ENCODE assay signal across 24 cellular contexts in genomic region chr10:110346914-110347313, GRCh38.
"Had no signal": no experiment of that assay in that cellular context is flagged by ENCODE, and none has a peak within 500 bp of the region (broad histone marks: within the 10 kb centered on the region; RNA-seq: fewer than 3 reads in every experiment).

No MANE protein-coding gene starts in this region.

- H3K4me3 Mint-ChIP-seq: IgD-negative memory B cell, T-cell had no signal

- H3K9me3 ChIP-seq: SK-N-SH had no signal

- H3K4me1 Mint-ChIP-seq: T-cell had no signal

- H3K9ac ChIP-seq: SK-N-SH had no signal

- ATAC-seq: Panc1, PC-3, T-cell had no signal

- H3K27ac Mint-ChIP-seq: T-cell had no signal

- DNase-seq: Karpas-422; KBM-7; MV-4-11; NCI-H1092; NCI-H1105 treated with DMSO at 0.1 percent for 48 hours; NCI-H1417 treated with DMSO at 0.1 percent for 48 hours; NCI-H146; NCI-H1694 treated with DMSO at 0.1 percent for 48 hours; NCI-H1930; NCI-H2081; NCI-H2107; NCI-H2227 treated with DMSO at 0.1 percent for 48 hours; NCI-H524; NCI-H526 treated with DMSO at 0.1 percent for 48 hours; NCI-H748 treated with DMSO at 0.1 percent for 48 hours; NK-92 treated with Interleukin-12 subunit alpha and Interleukin-12 subunit beta, amount 100 ng/mL, for 24 hours; PC-3; SHP77; SK-N-SH; SW 1271; T-cell had no signal

- H3K36me3 Mint-ChIP-seq: IgD-negative memory B cell, T-cell had no signal

- H3K4me2 ChIP-seq: SK-N-SH had no signal

- H3K27ac ChIP-seq: RWPE1 had no signal

- H3K9me3 Mint-ChIP-seq: IgD-negative memory B cell, T-cell had no signal
